In genomic region chr10:102450374-102451104, GRCh38 we compare ENCODE assay signal across 8 cellular contexts. TPM values are rescaled to one million over a fixed set of nuclear protein-coding genes. Genes with fewer than 3 reads are reported as not detected.
DNase-seq lines count a peak whose midpoint lies in the region; ATAC-seq and TF ChIP-seq lines count a peak whose summit lies in the region.

No MANE protein-coding gene starts in this region.

- H3K36me3 Mint-ChIP-seq in chondrocyte (ENCODE audit: low read depth) = no peaks in the 10 kb centered on the region

- peaks cover 26% of the 10 kb centered on the region for H3K4me1 Mint-ChIP-seq in chondrocyte (ENCODE audit: low read depth)

- no peaks in the 10 kb centered on the region for H3K9me3 Mint-ChIP-seq in chondrocyte (ENCODE audit: low read depth)

- peak; percentile 1 for TF ChIP-seq CTCF in chondrocyte (IDR thresholded peaks at IDR 0.05)

- peak; percentile 78 for ATAC-seq in GM18909 (IDR thresholded peaks at IDR 0.05; ENCODE audit: poor library complexity, unreplicated experiment)
- ATAC-seq in HG03135 (IDR thresholded peaks at IDR 0.05; ENCODE audit: unreplicated experiment) = peak; percentile 68

- H3K27ac Mint-ChIP-seq in chondrocyte (ENCODE audit: unreplicated experiment) = no peak overlapping the region

- H3K27me3 Mint-ChIP-seq in chondrocyte (ENCODE audit: low read depth) = no peaks in the 10 kb centered on the region

- DNase-seq in AG08396 (ENCODE audit: low spot score) (peak; percentile 91), NCI-H226 (peak; percentile 80), chondrocyte (ENCODE audit: low spot score) (no peak)
- peak; percentile 83 for DNase-seq in activated CD4-positive, alpha-beta T cell treated with anti-CD3 and anti-CD28 coated beads for 1 hour
- peak in 3 of 4 experiments; percentile 55 to 76 (median 73) for DNase-seq in stimulated activated CD4-positive, alpha-beta T cell treated with anti-CD3 and anti-CD28 coated beads, Interleukin-1b, Interleukin-23, amount 100 ng/mL, for 24 hours (ENCODE audit: low read depth in 4 of 4, low spot score in 1 of 4)

- peak overlapping the region; percentile 62 for H3K27ac ChIP-seq in layer of hippocampus (ENCODE audit: low read depth, low read length)

- H3K4me3 Mint-ChIP-seq in chondrocyte (ENCODE audit: unreplicated experiment) = peak overlapping the region; percentile 85

- H3K27me3 ChIP-seq in layer of hippocampus (ENCODE audit: control insufficient read depth, insufficient read depth, low read length) = no peaks in the 10 kb centered on the region

RNA-seq across cellular contexts. Expression of gene C10orf95, which starts 0.8 kb away (rescaled TPM):
- total RNA-seq in chondrocyte = not detected in 3 replicates

RNA-seq across cellular contexts. Expression of gene CUEDC2, which starts 18.2 kb away (rescaled TPM):
- 55.1 to 64.3 TPM (median 57.7 TPM) in 3 replicates for total RNA-seq in chondrocyte

RNA-seq across cellular contexts. Expression of gene FBXL15, which starts 29.9 kb away (rescaled TPM):
- total RNA-seq in chondrocyte = 8.8 to 10.1 TPM (median 9.0 TPM) in 3 replicates

RNA-seq across cellular contexts. Expression of gene PSD, which starts 32.0 kb away (rescaled TPM):
- total RNA-seq in chondrocyte = 3.0 to 4.0 TPM (median 4.0 TPM) in 3 replicates

RNA-seq across cellular contexts. Expression of gene ACTR1A, which starts 52.0 kb away (rescaled TPM):
- 128 to 137 TPM (median 128 TPM) in 3 replicates for total RNA-seq in chondrocyte
